ENCODE assay signal across 8 cellular contexts in the genomic region with DNA sequence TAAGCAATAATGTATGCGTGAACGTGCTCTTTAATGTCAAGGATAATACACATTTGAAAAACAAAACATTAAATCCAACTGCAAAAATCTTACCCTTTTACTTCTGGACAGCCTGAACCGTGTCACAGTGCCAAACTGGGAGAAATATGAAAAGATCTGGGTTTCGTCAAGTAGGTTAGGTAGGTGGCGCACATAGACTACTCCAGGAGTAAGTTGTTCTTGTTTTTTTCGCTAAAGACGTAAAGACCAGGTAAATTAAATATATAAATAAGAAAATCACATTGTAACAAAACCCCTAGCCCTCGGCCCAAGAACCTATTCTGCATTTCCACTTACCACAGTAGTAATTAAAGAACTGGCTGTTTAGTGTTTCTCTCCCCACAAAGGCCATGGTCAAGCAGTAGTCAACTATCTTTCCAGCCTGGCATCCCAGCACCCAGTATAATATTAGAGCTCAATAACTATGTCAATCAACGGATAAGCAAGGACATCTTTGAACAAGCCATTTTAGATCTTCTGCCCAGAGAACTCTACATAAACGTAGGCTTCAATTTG. TPM values are rescaled to one million over a fixed set of nuclear protein-coding genes. Genes with fewer than 3 reads are reported as not detected.
A peak's percentile ranks its signal among the peaks of the same experiment; 100 is the strongest.
DNase-seq lines count a peak whose midpoint lies in the region; ATAC-seq and TF ChIP-seq lines count a peak whose summit lies in the region.

No MANE protein-coding gene starts in this region.

- H3K36me3 Mint-ChIP-seq in activated CD8-positive, alpha-beta memory T cell treated with anti-CD3 and anti-CD28 coated beads, Interleukin-2, amount 10 ng/mL, durations not matched to agents 7 days and 5 days: peaks cover 31% of the 10 kb centered on the region

- no peak for ATAC-seq in activated CD8-positive, alpha-beta memory T cell treated with anti-CD3 and anti-CD28 coated beads, Interleukin-2, amount 10 ng/mL, durations not matched to agents 7 days and 5 days
- ATAC-seq in RWPE2 (ENCODE audit: low read depth) (no peak; the same call in 2 of the 3 replicates), HG03139 (IDR thresholded peaks at IDR 0.05; ENCODE audit: unreplicated experiment) (no peak)

- peak overlapping the region; percentile 78 for H3K9ac ChIP-seq in parathyroid adenoma

- peaks cover 3% of the 10 kb centered on the region for H3K79me2 ChIP-seq in parathyroid adenoma

- H3K9me3 ChIP-seq in RWPE2 (ENCODE audit: severe bottlenecking) (no peaks in the 10 kb centered on the region), parathyroid adenoma (ENCODE audit: control insufficient read depth, low read length) (no peaks in the 10 kb centered on the region)

- H3K4me1 ChIP-seq in RWPE2 (ENCODE audit: insufficient read depth, poor library complexity, severe bottlenecking) (peaks cover 5% of the 10 kb centered on the region), parathyroid adenoma (no peaks in the 10 kb centered on the region)

- H3K36me3 ChIP-seq in RWPE2 (ENCODE audit: low read depth): peaks cover 50% of the 10 kb centered on the region
- no peaks in the 10 kb centered on the region for H3K36me3 ChIP-seq in parathyroid adenoma (ENCODE audit: control insufficient read depth, insufficient read depth, low read length)

- no peaks in the 10 kb centered on the region for H3K27me3 Mint-ChIP-seq in activated CD8-positive, alpha-beta memory T cell treated with anti-CD3 and anti-CD28 coated beads, Interleukin-2, amount 10 ng/mL, durations not matched to agents 7 days and 5 days

- DNase-seq in activated CD8-positive, alpha-beta memory T cell treated with anti-CD3 and anti-CD28 coated beads, Interleukin-2, amount 10 ng/mL, durations not matched to agents 7 days and 5 days: no peak
- no peak for DNase-seq in activated CD8-positive, alpha-beta memory T cell treated with anti-CD3 and anti-CD28 coated beads, Interleukin-2, amount 50 U/mL, for 4 hours
- no peak for DNase-seq in RWPE2 (ENCODE audit: low spot score)
- DNase-seq in epithelial cell of prostate (ENCODE audit: low read depth, low spot score): no peak
- no peak for DNase-seq in NCI-H1417 treated with DMSO at 0.1 percent for 48 hours (lab: John Stamatoyannopoulos, UW)
- no peak for DNase-seq in OCI-M2 (lab: John Stamatoyannopoulos, UW; ENCODE audit: unreplicated experiment)

- H3K4me1 Mint-ChIP-seq in activated CD8-positive, alpha-beta memory T cell treated with anti-CD3 and anti-CD28 coated beads, Interleukin-2, amount 10 ng/mL, durations not matched to agents 7 days and 5 days: peaks cover 53% of the 10 kb centered on the region

- peak overlapping the region; percentile 94 for H2AFZ ChIP-seq in parathyroid adenoma

- TF ChIP-seq CTCF in RWPE2 (IDR thresholded peaks at IDR 0.05; ENCODE audit: poor library complexity, severe bottlenecking) (peak; percentile 52), parathyroid adenoma (IDR thresholded peaks at IDR 0.05) (no peak)

- H3K27ac Mint-ChIP-seq in activated CD8-positive, alpha-beta memory T cell treated with anti-CD3 and anti-CD28 coated beads, Interleukin-2, amount 10 ng/mL, durations not matched to agents 7 days and 5 days: peak overlapping the region; percentile 94

- H3K27me3 ChIP-seq in RWPE2 (ENCODE audit: insufficient read depth, poor library complexity, severe bottlenecking) (no peaks in the 10 kb centered on the region), parathyroid adenoma (ENCODE audit: control insufficient read depth, insufficient read depth, low read length) (no peaks in the 10 kb centered on the region)

- H3K9me3 Mint-ChIP-seq in activated CD8-positive, alpha-beta memory T cell treated with anti-CD3 and anti-CD28 coated beads, Interleukin-2, amount 10 ng/mL, durations not matched to agents 7 days and 5 days (ENCODE audit: low read depth): no peaks in the 10 kb centered on the region

- peak overlapping the region; percentile 89 for H3K4me3 ChIP-seq in RWPE2 (ENCODE audit: severe bottlenecking)
- H3K4me3 ChIP-seq in parathyroid adenoma (ENCODE audit: low read depth, low read length): peak overlapping the region; percentile 85

- H3K27ac ChIP-seq in RWPE2 (ENCODE audit: poor library complexity, severe bottlenecking) (peak overlapping the region; percentile 69), epithelial cell of prostate (peak overlapping the region; percentile 68), parathyroid adenoma (peak overlapping the region; percentile 85)

- peak overlapping the region; percentile 65 for H3K4me2 ChIP-seq in parathyroid adenoma (ENCODE audit: low read length)

- CTCF ChIA-PET in activated CD8-positive, alpha-beta memory T cell treated with anti-CD3 and anti-CD28 coated beads, Interleukin-2, amount 10 ng/mL, durations not matched to agents 7 days and 5 days (lab: Charles Lee): interaction anchor here (1.1 to 3.1 kb wide), 9 partner anchors 9 to 205 kb away, joined by 3 to 9 read pairs (median 5); partner anchors contain the start of genes CLASP1, RNU4ATAC and TSN

- peak overlapping the region; percentile 82 for H3K4me3 Mint-ChIP-seq in activated CD8-positive, alpha-beta memory T cell treated with anti-CD3 and anti-CD28 coated beads, Interleukin-2, amount 10 ng/mL, durations not matched to agents 7 days and 5 days

RNA-seq across cellular contexts. Expression of gene NIFK, which starts 1.1 kb away (rescaled TPM):
- 100 to 1,000 TPM in 1 of 2 experiments, 10 to 100 TPM in 1; 58.4 to 102 TPM for total RNA-seq in activated CD8-positive, alpha-beta memory T cell treated with anti-CD3 and anti-CD28 coated beads, Interleukin-2, amount 10 ng/mL, durations not matched to agents 7 days and 5 days

RNA-seq across cellular contexts. Expression of gene TSN, which starts 19.9 kb away (rescaled TPM):
- total RNA-seq in activated CD8-positive, alpha-beta memory T cell treated with anti-CD3 and anti-CD28 coated beads, Interleukin-2, amount 10 ng/mL, durations not matched to agents 7 days and 5 days: 10 to 100 TPM; 46.6 to 68.8 TPM
